Comparison of ENCODE assay signal across 8 cellular contexts in genomic region chr11:10366568-10367331, GRCh38.
A peak's percentile ranks its signal among the peaks of the same experiment; 100 is the strongest.
DNase-seq lines count a peak whose midpoint lies in the region; ATAC-seq and TF ChIP-seq lines count a peak whose summit lies in the region.

No MANE protein-coding gene starts in this region.

- no peak overlapping the region; the same call in 1 of the 2 replicates for H3K4me2 ChIP-seq in IMR-90 (ENCODE audit: low read depth, low read length)

- peaks cover 4% of the 10 kb centered on the region; the same call in 1 of the 2 replicates for H3K9me1 ChIP-seq in IMR-90 (ENCODE audit: insufficient read depth, low read length)

- peak overlapping the region; percentile 43 for H3K4ac ChIP-seq in IMR-90 (ENCODE audit: low read depth, low read length)

- ATAC-seq in GM21390 (IDR thresholded peaks at IDR 0.05; ENCODE audit: unreplicated experiment), result peak; percentile 85
- peak; percentile 96 for ATAC-seq in IMR-90 (ENCODE audit: low read depth)
- peak; percentile 95 for ATAC-seq in Panc1
- peak; percentile 84 for ATAC-seq in omental fat pad (ENCODE audit: low FRiP score)

- CTCF ChIA-PET in IMR-90 (lab: Yijun Ruan, JAX), result interaction anchor here (0.5 to 1.8 kb wide), 25 partner anchors 9 to 532 kb away, joined by 3 to 13 read pairs (median 5); no protein-coding TSS in a partner anchor
- CTCF ChIA-PET in Panc1 (lab: Charles Lee), result interaction anchor here (0.5 to 1.7 kb wide), 14 partner anchors 9 to 784 kb away, joined by 3 to 24 read pairs (median 4); partner anchors contain the start of gene ADM

- H3K4me1 ChIP-seq in IMR-90 (ENCODE audit: control insufficient read depth, insufficient read depth, low read length) (peaks cover 4% of the 10 kb centered on the region), Panc1 (ENCODE audit: control insufficient read depth, insufficient read depth, low read length) (peaks cover 9% of the 10 kb centered on the region), tibial artery (peaks cover 0 to 9% (median 6%) of the 10 kb centered on the region in 4 donors)

- WGBS in IMR-90 (ENCODE audit: extremely low coverage in 2 of 2, insufficient read length in 1 of 2), 2 experiments, result 20% methylated on average over 4 of the region's 8 CpGs; no CpG with 5 or more reads in 1 of the 2 experiments

- in situ Hi-C loops in IMR-90 (cut with MboI; ENCODE audit: low sequenced_read_pairs) (no loop called here), Panc1 (cut with HindIII; ENCODE audit: low pct_unique_long_range_greater_than_20kb, low sequenced_read_pairs) (no loop called here)

- peak overlapping the region; percentile 5 for H3K14ac ChIP-seq in IMR-90 (replicated peaks; ENCODE audit: low read depth, low read length)

- H2BK15ac ChIP-seq in IMR-90 (ENCODE audit: low read depth, low read length), result peak overlapping the region; percentile 89; the same call in 2 of the 3 replicates

- peak overlapping the region; percentile 74 for H2AFZ ChIP-seq in IMR-90 (replicated peaks; ENCODE audit: low read length, poor library complexity)

- no peaks in the 10 kb centered on the region for H3K9me3 ChIP-seq in IMR-90 (ENCODE audit: control insufficient read depth, insufficient read depth, low read length)
- H3K9me3 ChIP-seq in Panc1 (ENCODE audit: control insufficient read depth, insufficient read depth, low read depth, low read length), result no peaks in the 10 kb centered on the region
- no peaks in the 10 kb centered on the region for H3K9me3 ChIP-seq in tibial artery

- peak; percentile 94 for TF ChIP-seq CTCF in IMR-90 (conservative IDR thresholded peaks at IDR 0.05; ENCODE audit: low read depth, low read length)
- TF ChIP-seq CTCF in Panc1 (IDR thresholded peaks at IDR 0.05), result peak; percentile 98
- peak; percentile 98 for TF ChIP-seq CTCF in fibroblast of the aortic adventitia (IDR thresholded peaks at IDR 0.05; ENCODE audit: insufficient read depth, low read length)
- TF ChIP-seq CTCF in omental fat pad (IDR thresholded peaks at IDR 0.05), result no peak
- peak; percentile 63 to 78 for TF ChIP-seq CTCF in tibial artery (IDR thresholded peaks at IDR 0.05)

- H2BK120ac ChIP-seq in IMR-90 (ENCODE audit: low read depth, low read length), result peak overlapping the region; percentile 56

- peak overlapping the region; percentile 87 for H2AK5ac ChIP-seq in IMR-90 (ENCODE audit: low read depth, low read length)

- H3K27me3 ChIP-seq in IMR-90 (ENCODE audit: control insufficient read depth, insufficient read depth, low read length) (no peaks in the 10 kb centered on the region), Panc1 (ENCODE audit: control insufficient read depth, insufficient read depth, low read length) (no peaks in the 10 kb centered on the region), tibial artery (no peaks in the 10 kb centered on the region)

- peak overlapping the region; percentile 69; the same call in 1 of the 2 replicates for H3K23ac ChIP-seq in IMR-90 (ENCODE audit: low read depth, low read length)

- H4K8ac ChIP-seq in IMR-90 (ENCODE audit: low read depth in 2 of 2, low read length in 2 of 2), result peak overlapping the region in 1 of 2 experiments; percentile 76; a peak in 2 of 4 replicates

- H4K5ac ChIP-seq in IMR-90 (ENCODE audit: low read depth, low read length), result peak overlapping the region; percentile 2; the same call in 1 of the 2 replicates

- intact Hi-C loops in IMR-90 (cut with micrococcal nuclease) (loop anchor here (1.0 to 5.0 kb wide), 2 partner anchors 39 to 58 kb away; no protein-coding TSS in a partner anchor), Panc1 (cut with micrococcal nuclease; ENCODE audit: unreplicated experiment) (no loop called here), tibial artery (cut with DNase I; ENCODE audit: low total_unique reads) (no loop called here)

- H3K36me3 ChIP-seq in IMR-90 (ENCODE audit: control insufficient read depth, insufficient read depth, low read length) (no peaks in the 10 kb centered on the region), Panc1 (ENCODE audit: control insufficient read depth, insufficient read depth, low read length) (no peaks in the 10 kb centered on the region), tibial artery (no peaks in the 10 kb centered on the region)

- peak; percentile 94 for TF ChIP-seq RAD21 in IMR-90 (IDR thresholded peaks at IDR 0.05; ENCODE audit: low read length)

- no peak overlapping the region for H3K4me3 ChIP-seq in IMR-90 (ENCODE audit: insufficient read depth, low read depth, low read length)
- H3K4me3 ChIP-seq in Panc1 (ENCODE audit: low read depth in 2 of 2, low read length in 2 of 2), result peak overlapping the region in 1 of 2 experiments; percentile 12; a peak in 1 of 4 replicates
- no peak overlapping the region for H3K4me3 ChIP-seq in fibroblast of the aortic adventitia (ENCODE audit: low read depth, low read length)
- H3K4me3 ChIP-seq in tibial artery, result no peak overlapping the region

- dilution Hi-C loops in IMR-90 (cut with HindIII; ENCODE audit: low sequenced_read_pairs, unreplicated experiment), result no loop called here

- BruUV-seq in IMR-90 (replicated peaks; lab: Mats Ljungman, UMichigan) (no TSS peak), Panc1 (replicated peaks; lab: Mats Ljungman, UMichigan) (no TSS peak)

- H3K27ac ChIP-seq in IMR-90 (ENCODE audit: insufficient read depth, low read length) (peak overlapping the region; percentile 32; the same call in 1 of the 2 replicates), Panc1 (ENCODE audit: low read length) (peak overlapping the region; percentile 57; the same call in 1 of the 2 replicates), tibial artery (no peak overlapping the region)

- H4K20me1 ChIP-seq in IMR-90 (ENCODE audit: insufficient read depth, low read length), result no peaks in the 10 kb centered on the region

- H2BK5ac ChIP-seq in IMR-90 (ENCODE audit: low read depth, low read length, poor library complexity, severe bottlenecking), result peak overlapping the region; percentile 34

- H4K91ac ChIP-seq in IMR-90 (ENCODE audit: insufficient read depth, low read depth, low read length), result peak overlapping the region; percentile 84

- peak overlapping the region; percentile 2 for H2AK9ac ChIP-seq in IMR-90 (replicated peaks; ENCODE audit: low read depth, low read length, poor library complexity)

- TF ChIP-seq POLR2A in IMR-90 (IDR thresholded peaks at IDR 0.05; ENCODE audit: low read depth, low read length), result no peak

- H3K18ac ChIP-seq in IMR-90 (ENCODE audit: low read depth, low read length), result peak overlapping the region; percentile 26; the same call in 1 of the 2 replicates

- POLR2A ChIA-PET in IMR-90 (lab: Charles Lee; ENCODE audit: unreplicated experiment) (interaction anchor here (1.5 to 2.0 kb wide), 2 partner anchors 57 to 62 kb away, joined by 8 to 28 read pairs; partner anchors contain the start of gene ADM), Panc1 (lab: Charles Lee) (interaction anchor here (0.6 to 0.9 kb wide), 2 partner anchors 62 to 1799 kb away, joined by 3 to 5 read pairs; partner anchors contain the start of gene ADM)

- peak; percentile 84 for DNase-seq in COLO829 (ENCODE audit: low spot score)
- DNase-seq in IMR-90, result peak; percentile 98
- peak; percentile 85 for DNase-seq in Panc1 (ENCODE audit: low read depth, low spot score)
- DNase-seq in activated T-cell treated with anti-CD3 and anti-CD28 coated beads, Interleukin-2, amount 50 U/mL, for 48 hours, result peak; percentile 77 to 79
- peak; percentile 100 for DNase-seq in fibroblast of the aortic adventitia (ENCODE audit: low read depth)
- DNase-seq in omental fat pad (ENCODE audit: low spot score), result peak; percentile 67
- DNase-seq in tibial artery, result peak; percentile 88 to 90

- H3K79me1 ChIP-seq in IMR-90 (ENCODE audit: low read depth in 1 of 2, low read length in 2 of 2), result 0 out of 4 replicates have a peak, but pooled peaks cover 0 to 8% of the 10 kb centered on the region in 2 experiments

- peak overlapping the region; percentile 73 for H2BK20ac ChIP-seq in IMR-90 (ENCODE audit: low read depth, low read length)

- H3K9ac ChIP-seq in IMR-90 (ENCODE audit: low read depth, low read length), result no peak overlapping the region

- no peak overlapping the region; the same call in 1 of the 2 replicates for H3K56ac ChIP-seq in IMR-90 (ENCODE audit: extremely low read depth, insufficient read depth, low read length)

TF ChIP-seq in IMR-90, 13 proteins besides CTCF, POLR2A, EP300 and RAD21 (continues in another document):
- no peak for TF ChIP-seq CHD1 (IDR thresholded peaks at IDR 0.05; ENCODE audit: low read depth, low read length)
- TF ChIP-seq MXI1 (IDR thresholded peaks at IDR 0.05; ENCODE audit: borderline replicate concordance, low read depth, low read length), result peak; percentile 37; the same call in 1 of the 2 replicates
- 0 out of 2 replicates have a peak, but pooled peaks have one; percentile 41 for TF ChIP-seq BHLHE40 (IDR thresholded peaks at IDR 0.05; ENCODE audit: low read depth, low read length)
- TF ChIP-seq MAFK (IDR thresholded peaks at IDR 0.05; ENCODE audit: low read depth, low read length), result no peak
- TF ChIP-seq USF2 (IDR thresholded peaks at IDR 0.05; ENCODE audit: low read depth, low read length), result no peak
- TF ChIP-seq CEBPB (IDR thresholded peaks at IDR 0.05; ENCODE audit: low read depth, low read length), result 0 out of 2 replicates have a peak, but pooled peaks have one; percentile 10
- TF ChIP-seq NFE2L2 (IDR thresholded peaks at IDR 0.05; ENCODE audit: low read depth, low read length), result no peak
- TF ChIP-seq ELK1 (IDR thresholded peaks at IDR 0.05; ENCODE audit: borderline replicate concordance, low read depth, low read length), result no peak
- peak; percentile 60; the same call in 1 of the 2 replicates for TF ChIP-seq MAZ (IDR thresholded peaks at IDR 0.05; ENCODE audit: borderline replicate concordance, low read depth, low read length)
- TF ChIP-seq RFX5 (IDR thresholded peaks at IDR 0.05; ENCODE audit: low read depth, low read length), result no peak
- TF ChIP-seq SMC3 (IDR thresholded peaks at IDR 0.05; ENCODE audit: low read depth, low read length), result peak; percentile 83
- TF ChIP-seq RCOR1 (IDR thresholded peaks at IDR 0.05; ENCODE audit: insufficient replicate concordance, low read length), result peak; percentile 84

Comparison
In these comparisons a context has a peak if more than half of its experiments do, and no peak if none do; other contexts are left out.
1. H3K27ac ChIP-seq: peak in IMR-90 (single experiment) and Panc1 (single experiment); none in tibial artery (0 of 2).
2. CTCF ChIP-seq: peak in IMR-90 (single experiment), Panc1 (single experiment), fibroblast of the aortic adventitia (single experiment) and tibial artery (2 of 2); none in omental fat pad (0 of 3).
3. Peak in every context shown above with its lines, with median percentiles within 50 percentile points of each other: DNase-seq and ATAC-seq.